Comparison of ENCODE assay signal across 13 cellular contexts in genomic region chr4:76623217-76624060, GRCh38.
DNase-seq lines count a peak whose midpoint lies in the region; ATAC-seq and TF ChIP-seq lines count a peak whose summit lies in the region.
"Had no signal": no experiment of that assay in that cellular context is flagged by ENCODE, and none has a peak within 500 bp of the region (broad histone marks: within the 10 kb centered on the region; RNA-seq: fewer than 3 reads in every experiment).

No MANE protein-coding gene starts in this region.

- H3K9me1 ChIP-seq in IMR-90 (ENCODE audit: insufficient read depth, low read length) = peaks cover 10% of the 10 kb centered on the region

- no peak for DNase-seq in IMR-90
- no peak for DNase-seq in mammary epithelial cell
- peak; percentile 46 for DNase-seq in mesenchymal stem cell
- no peak for DNase-seq in thoracic aorta (ENCODE audit: low spot score)
- no peak for DNase-seq in kidney glomerular epithelial cell (lab: John Stamatoyannopoulos, UW)
- DNase-seq in activated CD4-positive, alpha-beta T cell treated with anti-CD3 and anti-CD28 coated beads, Interleukin-2, amount 50 U/mL, for 4 hours = no peak
- no peak for DNase-seq in activated T-cell treated with anti-CD3 and anti-CD28 coated beads, Interleukin-2, amount 50 U/mL, for 72 hours
- DNase-seq: activated T-cell treated with anti-CD3 and anti-CD28 coated beads, Interleukin-2, amount 50 U/mL, for 4 hours; CD8-positive, alpha-beta memory T cell; NCI-H1105 treated with DMSO at 0.1 percent for 48 hours; NCI-H526 had no signal

- TF ChIP-seq CTCF in IMR-90 (conservative IDR thresholded peaks at IDR 0.05; ENCODE audit: low read depth, low read length) = no peak
- TF ChIP-seq CTCF in mammary epithelial cell (conservative IDR thresholded peaks at IDR 0.05 in 1 of 2, IDR thresholded peaks at IDR 0.05 in 1 of 2; ENCODE audit: extremely low read depth in 1 of 2, insufficient read depth in 1 of 2, low read depth in 1 of 2, low read length in 2 of 2) = no peak
- no peak for TF ChIP-seq CTCF in thoracic aorta (IDR thresholded peaks at IDR 0.05)

- H3K36me3 Mint-ChIP-seq in activated T-cell treated with anti-CD3 and anti-CD28 coated beads, Interleukin-2, amount 50 U/mL, for 72 hours (ENCODE audit: insufficient read depth in 2 of 2) = no peaks in the 10 kb centered on the region
- H3K36me3 Mint-ChIP-seq: CD8-positive, alpha-beta memory T cell had no signal

- H3K56ac ChIP-seq in IMR-90 (ENCODE audit: extremely low read depth, insufficient read depth, low read length) = peak overlapping the region; percentile 46; the same call in 1 of the 2 replicates

- no peaks in the 10 kb centered on the region for H3K27me3 ChIP-seq in IMR-90 (ENCODE audit: control insufficient read depth, insufficient read depth, low read length)
- no peaks in the 10 kb centered on the region for H3K27me3 ChIP-seq in mammary epithelial cell (ENCODE audit: insufficient read depth, low read length)
- H3K27me3 ChIP-seq in mesenchymal stem cell (ENCODE audit: control insufficient read depth in 1 of 2, insufficient read depth in 1 of 2, low read length in 2 of 2) = no peaks in the 10 kb centered on the region
- no peaks in the 10 kb centered on the region for H3K27me3 ChIP-seq in thoracic aorta (replicated peaks; ENCODE audit: insufficient read depth)
- H3K27me3 ChIP-seq: SJCRH30 had no signal

- H3K27ac ChIP-seq in IMR-90 (ENCODE audit: insufficient read depth, low read length) (peak overlapping the region; percentile 53; the same call in 1 of the 2 replicates), mammary epithelial cell (ENCODE audit: insufficient read depth, low read depth, low read length) (peak overlapping the region; percentile 98), mesenchymal stem cell (ENCODE audit: low read length, poor library complexity, severe bottlenecking) (peak overlapping the region; percentile 53), thoracic aorta (peak overlapping the region; percentile 82 to 92)
- H3K27ac ChIP-seq: SJCRH30 had no signal

- H2BK12ac ChIP-seq in mesenchymal stem cell (ENCODE audit: low read length in 2 of 2) = no peak overlapping the region

- H2BK20ac ChIP-seq in IMR-90 (ENCODE audit: low read depth, low read length) = peak overlapping the region; percentile 72

- WGBS in IMR-90 (ENCODE audit: extremely low coverage in 2 of 2, insufficient read length in 1 of 2), 2 experiments = no CpG with 5 or more reads among the region's 4 CpGs
- WGBS in mammary epithelial cell (ENCODE audit: low coverage, missing lambda C conversion rate) = 92% methylated on average over 4 of the region's 4 CpGs
- WGBS in mesenchymal stem cell = 83% methylated on average over 1 of the region's 4 CpGs

- BruUV-seq in IMR-90 (replicated peaks; lab: Mats Ljungman, UMichigan) (no TSS peak), mammary epithelial cell (replicated peaks; lab: Mats Ljungman, UMichigan) (TSS peak; percentile 83)

- H3K9me3 Mint-ChIP-seq in activated T-cell treated with anti-CD3 and anti-CD28 coated beads, Interleukin-2, amount 50 U/mL, for 72 hours = no peaks in the 10 kb centered on the region
- H3K9me3 Mint-ChIP-seq: activated T-cell treated with anti-CD3 and anti-CD28 coated beads, Interleukin-2, amount 50 U/mL, for 4 hours; CD8-positive, alpha-beta memory T cell had no signal

- no peak overlapping the region for H3K27ac Mint-ChIP-seq in activated T-cell treated with anti-CD3 and anti-CD28 coated beads, Interleukin-2, amount 50 U/mL, for 72 hours
- H3K27ac Mint-ChIP-seq: CD8-positive, alpha-beta memory T cell had no signal

- H4K20me1 ChIP-seq in IMR-90 (ENCODE audit: insufficient read depth, low read length) (no peaks in the 10 kb centered on the region), mammary epithelial cell (ENCODE audit: insufficient read depth, low read length) (no peaks in the 10 kb centered on the region)

- H4K5ac ChIP-seq in IMR-90 (ENCODE audit: low read depth, low read length) = peak overlapping the region; percentile 35; the same call in 1 of the 2 replicates

- H2AFZ ChIP-seq in IMR-90 (replicated peaks; ENCODE audit: low read length, poor library complexity) (no peak overlapping the region), mammary epithelial cell (ENCODE audit: low read depth, low read length) (no peak overlapping the region), mesenchymal stem cell (ENCODE audit: low read depth, low read length) (no peak overlapping the region)

- peaks cover 4% of the 10 kb centered on the region for H3K79me2 ChIP-seq in mammary epithelial cell (ENCODE audit: insufficient read depth, low read length)

- intact Hi-C loops in IMR-90 (cut with micrococcal nuclease) = loop anchor here (10.0 kb wide), 1 partner anchor 321 kb away; the partner anchor contains the start of gene SEPTIN11
- intact Hi-C loops in mammary epithelial cell (cut with micrococcal nuclease) = no loop called here

- CTCF ChIA-PET in IMR-90 (lab: Yijun Ruan, JAX) = no interaction called here
- CTCF ChIA-PET in mammary epithelial cell (lab: Charles Lee; ENCODE audit: low non-redundant PET) = interaction anchor here (0.9 kb wide), 1 partner anchor 94 kb away, joined by 5 read pairs; no protein-coding TSS in a partner anchor

- no peaks in the 10 kb centered on the region for H3K36me3 ChIP-seq in IMR-90 (ENCODE audit: control insufficient read depth, insufficient read depth, low read length)
- H3K36me3 ChIP-seq in mammary epithelial cell (ENCODE audit: insufficient read depth, low read length) = no peaks in the 10 kb centered on the region
- H3K36me3 ChIP-seq in mesenchymal stem cell (ENCODE audit: control insufficient read depth in 1 of 2, insufficient read depth in 2 of 2, low read depth in 1 of 2, low read length in 2 of 2) = no peaks in the 10 kb centered on the region
- H3K36me3 ChIP-seq in thoracic aorta = no peaks in the 10 kb centered on the region
- H3K36me3 ChIP-seq: SJCRH30 had no signal

- H3K4ac ChIP-seq in IMR-90 (ENCODE audit: low read depth, low read length) = peak overlapping the region; percentile 99
- peak overlapping the region in 1 of 2 experiments; percentile 49 for H3K4ac ChIP-seq in mesenchymal stem cell (ENCODE audit: low read depth in 1 of 2, low read length in 2 of 2)

- H3K4me1 ChIP-seq in IMR-90 (ENCODE audit: control insufficient read depth, insufficient read depth, low read length) (peaks cover 13% of the 10 kb centered on the region), mammary epithelial cell (ENCODE audit: insufficient read depth, low read length) (peaks cover 52% of the 10 kb centered on the region), mesenchymal stem cell (ENCODE audit: control insufficient read depth, insufficient read depth, low read depth, low read length) (peaks cover 4% of the 10 kb centered on the region), thoracic aorta (ENCODE audit: control insufficient read depth in 1 of 2, low read depth in 2 of 2) (peaks cover 37 to 96% of the 10 kb centered on the region in 2 donors)

- H3K4me2 ChIP-seq in IMR-90 (ENCODE audit: low read depth, low read length) (peak overlapping the region; percentile 28; the same call in 1 of the 2 replicates), mammary epithelial cell (ENCODE audit: insufficient read depth, low read depth, low read length) (peak overlapping the region; percentile 61), mesenchymal stem cell (ENCODE audit: low read length, poor library complexity, severe bottlenecking) (no peak overlapping the region)

- in situ Hi-C loops in IMR-90 (cut with MboI; ENCODE audit: low sequenced_read_pairs) = no loop called here
- in situ Hi-C loops in mammary epithelial cell (cut with MboI; ENCODE audit: low sequenced_read_pairs in 2 of 2) = no loop called here

- H3K9ac ChIP-seq in IMR-90 (ENCODE audit: low read depth, low read length) = peak overlapping the region; percentile 46; the same call in 1 of the 2 replicates
- peak overlapping the region; percentile 87 for H3K9ac ChIP-seq in mammary epithelial cell (ENCODE audit: insufficient read depth, low read length)
- H3K9ac ChIP-seq in mesenchymal stem cell (ENCODE audit: low read length) = peak overlapping the region; percentile 92

- peak overlapping the region; percentile 39 for H3K14ac ChIP-seq in IMR-90 (replicated peaks; ENCODE audit: low read depth, low read length)
- H3K14ac ChIP-seq in mesenchymal stem cell (ENCODE audit: low read length in 2 of 2) = no peak overlapping the region

- H4K8ac ChIP-seq in IMR-90 (ENCODE audit: low read depth in 2 of 2, low read length in 2 of 2) (peak overlapping the region; percentile 20 to 75; a peak in 3 of 4 replicates), mesenchymal stem cell (ENCODE audit: low read length) (no peak overlapping the region)

- no peak overlapping the region for H3K4me3 ChIP-seq in IMR-90 (ENCODE audit: insufficient read depth, low read depth, low read length)
- peak overlapping the region in 1 of 3 experiments; percentile 7 for H3K4me3 ChIP-seq in mammary epithelial cell (replicated peaks in 1 of 3; ENCODE audit: insufficient read depth in 1 of 3, low read depth in 2 of 3, low read length in 3 of 3)
- peak overlapping the region in 1 of 2 experiments; percentile 70 for H3K4me3 ChIP-seq in mesenchymal stem cell (ENCODE audit: insufficient read depth in 1 of 2, low read depth in 1 of 2, low read length in 2 of 2)
- H3K4me3 ChIP-seq in thoracic aorta = peak overlapping the region; percentile 45
- H3K4me3 ChIP-seq: SJCRH30 had no signal

- peak overlapping the region; percentile 73; the same call in 1 of the 2 replicates for H3K18ac ChIP-seq in IMR-90 (ENCODE audit: low read depth, low read length)
- peak overlapping the region in 1 of 2 experiments; percentile 63 for H3K18ac ChIP-seq in mesenchymal stem cell (ENCODE audit: low read depth in 1 of 2, low read length in 2 of 2)

- POLR2A ChIA-PET in IMR-90 (lab: Charles Lee; ENCODE audit: unreplicated experiment) = no interaction called here

- H3K23ac ChIP-seq in IMR-90 (ENCODE audit: low read depth, low read length) (peak overlapping the region; percentile 10), mesenchymal stem cell (ENCODE audit: low read length in 2 of 2) (no peak overlapping the region)

- H2AK5ac ChIP-seq in IMR-90 (ENCODE audit: low read depth, low read length) (peak overlapping the region; percentile 71; the same call in 1 of the 2 replicates), mesenchymal stem cell (ENCODE audit: low read length, severe bottlenecking) (peak overlapping the region; percentile 70)

- H4K91ac ChIP-seq in IMR-90 (ENCODE audit: insufficient read depth, low read depth, low read length) (peak overlapping the region; percentile 81), mesenchymal stem cell (ENCODE audit: low read length) (no peak overlapping the region)

- H2AK9ac ChIP-seq in IMR-90 (replicated peaks; ENCODE audit: low read depth, low read length, poor library complexity) = no peak overlapping the region

- no peaks in the 10 kb centered on the region for H3K4me1 Mint-ChIP-seq in activated T-cell treated with anti-CD3 and anti-CD28 coated beads, Interleukin-2, amount 50 U/mL, for 72 hours (ENCODE audit: low read depth)
- H3K4me1 Mint-ChIP-seq: CD8-positive, alpha-beta memory T cell had no signal

- H3K79me1 ChIP-seq in IMR-90 (ENCODE audit: low read depth in 1 of 2, low read length in 2 of 2) (peaks cover 0 to 10% of the 10 kb centered on the region in 2 experiments; a peak in 2 of 4 replicates), mesenchymal stem cell (replicated peaks; ENCODE audit: low read length, poor library complexity, severe bottlenecking) (peaks cover 3% of the 10 kb centered on the region)

- no peak overlapping the region for H3K4me3 Mint-ChIP-seq in activated T-cell treated with anti-CD3 and anti-CD28 coated beads, Interleukin-2, amount 50 U/mL, for 72 hours
- H3K4me3 Mint-ChIP-seq: activated T-cell treated with anti-CD3 and anti-CD28 coated beads, Interleukin-2, amount 50 U/mL, for 4 hours; CD8-positive, alpha-beta memory T cell had no signal

- peak overlapping the region; percentile 73; the same call in 2 of the 3 replicates for H2BK15ac ChIP-seq in IMR-90 (ENCODE audit: low read depth, low read length)
- H2BK15ac ChIP-seq in mesenchymal stem cell (ENCODE audit: low read depth, poor library complexity, severe bottlenecking) = no peak overlapping the region

- H2BK120ac ChIP-seq in IMR-90 (ENCODE audit: low read depth, low read length) (peak overlapping the region; percentile 78), mesenchymal stem cell (ENCODE audit: low read depth, low read length) (no peak overlapping the region)

- H3K9me3 ChIP-seq in IMR-90 (ENCODE audit: control insufficient read depth, insufficient read depth, low read length) (no peaks in the 10 kb centered on the region), mammary epithelial cell (replicated peaks; ENCODE audit: insufficient read depth, low read length) (no peaks in the 10 kb centered on the region), mesenchymal stem cell (ENCODE audit: control insufficient read depth, low read length) (no peaks in the 10 kb centered on the region), thoracic aorta (no peaks in the 10 kb centered on the region)
- H3K9me3 ChIP-seq: SJCRH30 had no signal

- dilution Hi-C loops in IMR-90 (cut with HindIII; ENCODE audit: low sequenced_read_pairs, unreplicated experiment) (no loop called here), mammary epithelial cell (cut with HindIII; ENCODE audit: low sequenced_read_pairs) (no loop called here)

- no peak for TF ChIP-seq POLR2A in IMR-90 (IDR thresholded peaks at IDR 0.05; ENCODE audit: low read depth, low read length)

- ATAC-seq in IMR-90 (ENCODE audit: low read depth) (no peak), thoracic aorta (ENCODE audit: insufficient number of reproducible peaks, low FRiP score, low read depth) (peak; percentile 16), HG02973 (IDR thresholded peaks at IDR 0.05; ENCODE audit: unreplicated experiment) (no peak)
- no peak for ATAC-seq in activated T-cell treated with anti-CD3 and anti-CD28 coated beads, Interleukin-2, amount 50 U/mL, for 72 hours (replicated peaks in 1 of 2)
- ATAC-seq: activated T-cell treated with anti-CD3 and anti-CD28 coated beads, Interleukin-2, amount 50 U/mL, for 4 hours had no signal

- peaks cover 43% of the 10 kb centered on the region for H3K27me3 Mint-ChIP-seq in activated T-cell treated with anti-CD3 and anti-CD28 coated beads, Interleukin-2, amount 50 U/mL, for 72 hours (ENCODE audit: low read depth)

- peak overlapping the region; percentile 98 for H2BK5ac ChIP-seq in IMR-90 (ENCODE audit: low read depth, low read length, poor library complexity, severe bottlenecking)
- no peak overlapping the region for H2BK5ac ChIP-seq in mesenchymal stem cell (ENCODE audit: low read depth, low read length, poor library complexity, severe bottlenecking)

- TF ChIP-seq RAD21 in IMR-90 (IDR thresholded peaks at IDR 0.05; ENCODE audit: low read length) = no peak
